ENCODE assay signal across 8 cellular contexts in the genomic region with DNA sequence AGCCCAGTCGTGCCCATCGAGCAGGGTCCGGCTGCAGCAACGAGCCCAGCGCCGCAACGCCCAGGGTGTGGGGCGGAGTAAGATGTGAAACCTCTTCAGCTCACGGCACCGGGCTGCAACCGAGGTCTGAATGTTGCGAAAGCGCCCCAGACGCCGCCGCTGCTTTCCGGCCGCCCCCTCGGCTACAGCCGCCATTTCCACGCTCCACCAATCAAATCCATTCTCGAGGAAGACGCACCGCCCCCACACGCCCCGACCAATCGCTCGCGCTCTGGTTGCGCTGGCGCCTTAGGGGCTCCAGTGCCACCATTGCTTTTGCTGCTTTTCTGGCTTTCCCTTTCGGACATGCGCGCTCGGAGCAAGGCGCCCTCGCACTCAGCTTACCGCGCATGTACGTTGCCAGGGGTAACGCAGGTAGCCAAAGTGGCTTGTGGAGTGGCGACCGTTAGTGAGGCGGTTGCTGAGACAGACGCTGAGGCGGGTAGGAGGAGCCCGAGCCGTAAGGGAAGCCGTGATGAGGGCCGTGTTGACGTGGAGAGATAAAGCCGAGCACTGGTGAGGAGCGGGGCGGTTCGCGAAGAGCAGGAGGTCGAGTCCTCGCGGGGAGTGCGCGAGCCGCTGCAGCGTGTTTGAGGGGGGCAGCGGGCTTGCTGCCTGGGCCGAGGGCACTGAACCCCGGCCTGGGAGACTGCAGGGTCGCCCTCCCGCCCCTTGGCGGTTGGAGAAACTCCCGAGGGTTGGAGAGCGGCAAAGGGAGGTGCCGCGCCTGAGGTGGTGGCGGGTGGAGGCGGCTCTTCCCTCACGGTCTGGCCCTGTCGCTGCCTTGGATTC. TPM values are rescaled to one million over a fixed set of nuclear protein-coding genes. Genes with fewer than 3 reads are reported as not detected.
A peak's percentile ranks its signal among the peaks of the same experiment; 100 is the strongest.
DNase-seq lines count a peak whose midpoint lies in the region; ATAC-seq and TF ChIP-seq lines count a peak whose summit lies in the region.

A gene with protein sequence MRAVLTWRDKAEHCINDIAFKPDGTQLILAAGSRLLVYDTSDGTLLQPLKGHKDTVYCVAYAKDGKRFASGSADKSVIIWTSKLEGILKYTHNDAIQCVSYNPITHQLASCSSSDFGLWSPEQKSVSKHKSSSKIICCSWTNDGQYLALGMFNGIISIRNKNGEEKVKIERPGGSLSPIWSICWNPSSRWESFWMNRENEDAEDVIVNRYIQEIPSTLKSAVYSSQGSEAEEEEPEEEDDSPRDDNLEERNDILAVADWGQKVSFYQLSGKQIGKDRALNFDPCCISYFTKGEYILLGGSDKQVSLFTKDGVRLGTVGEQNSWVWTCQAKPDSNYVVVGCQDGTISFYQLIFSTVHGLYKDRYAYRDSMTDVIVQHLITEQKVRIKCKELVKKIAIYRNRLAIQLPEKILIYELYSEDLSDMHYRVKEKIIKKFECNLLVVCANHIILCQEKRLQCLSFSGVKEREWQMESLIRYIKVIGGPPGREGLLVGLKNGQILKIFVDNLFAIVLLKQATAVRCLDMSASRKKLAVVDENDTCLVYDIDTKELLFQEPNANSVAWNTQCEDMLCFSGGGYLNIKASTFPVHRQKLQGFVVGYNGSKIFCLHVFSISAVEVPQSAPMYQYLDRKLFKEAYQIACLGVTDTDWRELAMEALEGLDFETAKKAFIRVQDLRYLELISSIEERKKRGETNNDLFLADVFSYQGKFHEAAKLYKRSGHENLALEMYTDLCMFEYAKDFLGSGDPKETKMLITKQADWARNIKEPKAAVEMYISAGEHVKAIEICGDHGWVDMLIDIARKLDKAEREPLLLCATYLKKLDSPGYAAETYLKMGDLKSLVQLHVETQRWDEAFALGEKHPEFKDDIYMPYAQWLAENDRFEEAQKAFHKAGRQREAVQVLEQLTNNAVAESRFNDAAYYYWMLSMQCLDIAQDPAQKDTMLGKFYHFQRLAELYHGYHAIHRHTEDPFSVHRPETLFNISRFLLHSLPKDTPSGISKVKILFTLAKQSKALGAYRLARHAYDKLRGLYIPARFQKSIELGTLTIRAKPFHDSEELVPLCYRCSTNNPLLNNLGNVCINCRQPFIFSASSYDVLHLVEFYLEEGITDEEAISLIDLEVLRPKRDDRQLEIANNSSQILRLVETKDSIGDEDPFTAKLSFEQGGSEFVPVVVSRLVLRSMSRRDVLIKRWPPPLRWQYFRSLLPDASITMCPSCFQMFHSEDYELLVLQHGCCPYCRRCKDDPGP (plus strand): TSS at position 408 of the 831 bp plus-strand sequence. CDS start 107 bp downstream, at position 515.
A gene (minus strand): TSS at position 132 of the 831 bp plus-strand sequence. CDS start 115 bp downstream, at position 17.

- TF ChIP-seq CTCF in foreskin keratinocyte (conservative IDR thresholded peaks at IDR 0.05) (no peak), neural progenitor cell (IDR thresholded peaks at IDR 0.05) (no peak)

- H4K20me1 ChIP-seq in neural progenitor cell (ENCODE audit: low read depth): no peaks in the 10 kb centered on the region

- peak; percentile 99 for DNase-seq in GM03348 (ENCODE audit: low spot score)
- DNase-seq in HEK293T (ENCODE audit: extremely low spot score): peak; percentile 97
- DNase-seq in MV-4-11 (lab: John Stamatoyannopoulos, UW): peak; percentile 100
- peak; percentile 99 for DNase-seq in SK-MEL-5 (ENCODE audit: low read depth, low spot score)
- DNase-seq in activated naive CD4-positive, alpha-beta T cell treated with Interleukin-2 at 50 U/mL for 16 hours: peak; percentile 99
- peak; percentile 98 to 99 for DNase-seq in foreskin keratinocyte
- peak; percentile 100 for DNase-seq in neural progenitor cell (ENCODE audit: low spot score)
- peak; percentile 99 for DNase-seq in stromal cell of bone marrow (ENCODE audit: low read depth)

- H3K27me3 Mint-ChIP-seq in neural progenitor cell (ENCODE audit: insufficient read depth, low read depth): peaks cover 7% of the 10 kb centered on the region

- peaks cover 27% of the 10 kb centered on the region for H3F3A ChIP-seq in neural progenitor cell (ENCODE audit: low read depth)

- peak within 1 kb of the TSS; percentile 97 for H3K4me3 Mint-ChIP-seq in neural progenitor cell

- peak within 1 kb of the TSS; percentile 70 for H3K9ac ChIP-seq in neural progenitor cell

- H2AFZ ChIP-seq in neural progenitor cell (replicated peaks): peak within 1 kb of the TSS; percentile 90

- no peaks in the 10 kb centered on the region for H3K9me3 ChIP-seq in neural progenitor cell (ENCODE audit: low read depth)

- peak; percentile 93 for ATAC-seq in foreskin keratinocyte

- H3K4me1 ChIP-seq in foreskin keratinocyte: no peaks in the 10 kb centered on the region
- H3K4me1 ChIP-seq in neural progenitor cell: peaks cover 34% of the 10 kb centered on the region

- CTCF ChIA-PET in HEK293T (lab: Yijun Ruan, JAX): interaction anchor here (0.6 to 2.0 kb wide), 3 partner anchors 40 to 107 kb away, joined by 3 to 6 read pairs (median 3); no protein-coding TSS in a partner anchor

- H3K9me3 Mint-ChIP-seq in neural progenitor cell: no peaks in the 10 kb centered on the region

- peak within 1 kb of the TSS; percentile 72 for H3K4me3 ChIP-seq in neural progenitor cell

- H3K27me3 ChIP-seq in foreskin keratinocyte (no peaks in the 10 kb centered on the region), neural progenitor cell (no peaks in the 10 kb centered on the region)

- H3K27ac Mint-ChIP-seq in neural progenitor cell: peak within 1 kb of the TSS; percentile 99

- POLR2A ChIA-PET in HEK293T (lab: Yijun Ruan, JAX): interaction anchor here (0.6 to 2.6 kb wide), 22 partner anchors 9 to 160 kb away, joined by 3 to 15 read pairs (median 4); a partner anchor contains a TSS

- H3K27ac ChIP-seq in foreskin keratinocyte (peak within 1 kb of the TSS; percentile 66), neural progenitor cell (peak within 1 kb of the TSS; percentile 29)

- peaks cover 47% of the 10 kb centered on the region for H3K4me1 Mint-ChIP-seq in neural progenitor cell

- peaks cover 60% of the 10 kb centered on the region for H3K79me2 ChIP-seq in neural progenitor cell (ENCODE audit: low read depth)

- peaks cover 5% of the 10 kb centered on the region for H3K36me3 ChIP-seq in neural progenitor cell

- peaks cover 18% of the 10 kb centered on the region for H3K36me3 Mint-ChIP-seq in neural progenitor cell

- H3K4me2 ChIP-seq in neural progenitor cell: peak within 1 kb of the TSS; percentile 94

- in situ Hi-C loops in SK-MEL-5 (cut with HindIII; ENCODE audit: low pct_unique_long_range_greater_than_20kb, low sequenced_read_pairs): no loop called here

TF ChIP-seq in HEK293T, 16 proteins besides CTCF, POLR2A, EP300 and RAD21:
- TF ChIP-seq BHLHE40 (IDR thresholded peaks at IDR 0.05; ENCODE audit: borderline replicate concordance) (no peak), FOXA1 (IDR thresholded peaks at IDR 0.05) (no peak), L3MBTL2 (conservative IDR thresholded peaks at IDR 0.05) (peak; percentile 71), TARDBP (IDR thresholded peaks at IDR 0.05) (no peak)
- TF ChIP-seq, protein P1, sequence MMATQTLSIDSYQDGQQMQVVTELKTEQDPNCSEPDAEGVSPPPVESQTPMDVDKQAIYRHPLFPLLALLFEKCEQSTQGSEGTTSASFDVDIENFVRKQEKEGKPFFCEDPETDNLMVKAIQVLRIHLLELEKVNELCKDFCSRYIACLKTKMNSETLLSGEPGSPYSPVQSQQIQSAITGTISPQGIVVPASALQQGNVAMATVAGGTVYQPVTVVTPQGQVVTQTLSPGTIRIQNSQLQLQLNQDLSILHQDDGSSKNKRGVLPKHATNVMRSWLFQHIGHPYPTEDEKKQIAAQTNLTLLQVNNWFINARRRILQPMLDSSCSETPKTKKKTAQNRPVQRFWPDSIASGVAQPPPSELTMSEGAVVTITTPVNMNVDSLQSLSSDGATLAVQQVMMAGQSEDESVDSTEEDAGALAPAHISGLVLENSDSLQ (IDR thresholded peaks at IDR 0.05): peak; percentile 8; the same call in 1 of the 2 replicates

RNA-seq across cellular contexts. Expression of the first gene that starts in this region (rescaled TPM):
- 6.4 and 8.6 TPM in 2 replicates for total RNA-seq in SK-MEL-5 (2014; rRNA removed; shearing (Covaris generic))
- 8.3 and 9.0 TPM in 2 replicates for polyA plus RNA-seq in SK-MEL-5 (2015; cell fraction: cytosol; rRNA removed)
- polyA plus RNA-seq in SK-MEL-5 (2015; cell fraction: nucleus; rRNA removed): 29.2 and 83.3 TPM in 2 replicates
- total RNA-seq in foreskin keratinocyte (8.8 and 10.6 TPM in 2 replicates), neural progenitor cell (ENCODE audit: low replicate concordance) (31.8 and 48.0 TPM in 2 replicates)
- polyA plus RNA-seq in foreskin keratinocyte: 5.6 and 5.8 TPM in 2 replicates

RNA-seq across cellular contexts. Expression of the second gene that starts in this region (rescaled TPM):
- total RNA-seq in SK-MEL-5 (2014; rRNA removed; shearing (Covaris generic)): 16.2 and 18.5 TPM in 2 replicates
- polyA plus RNA-seq in SK-MEL-5 (2015; cell fraction: cytosol; rRNA removed): 14.7 and 15.1 TPM in 2 replicates
- 82.6 and 113 TPM in 2 replicates for polyA plus RNA-seq in SK-MEL-5 (2015; cell fraction: nucleus; rRNA removed)
- total RNA-seq in foreskin keratinocyte (24.0 and 26.5 TPM in 2 replicates), neural progenitor cell (ENCODE audit: low replicate concordance) (35.0 and 46.3 TPM in 2 replicates)
- 13.1 and 16.9 TPM in 2 replicates for polyA plus RNA-seq in foreskin keratinocyte

Comparison
In these comparisons a context has a peak if more than half of its experiments do, and no peak if none do; other contexts are left out.
1. Peak in every context shown above with its lines: DNase-seq, ATAC-seq, H3K4me3 ChIP-seq and H3K27ac ChIP-seq.